Comparison of ENCODE assay signal across 1 cellular context in genomic region chr22:46990937-46991520, GRCh38.
TF ChIP-seq lines count a peak whose summit lies in the region.

No MANE protein-coding gene starts in this region.

TF ChIP-seq in H1, 55 proteins besides CTCF, POLR2A, EP300 and RAD21:
- TF ChIP-seq ATF3 (IDR thresholded peaks at IDR 0.05; ENCODE audit: insufficient read depth, low read depth, low read length) (no peak), CBX5 (IDR thresholded peaks at IDR 0.05; ENCODE audit: low read depth, low read length) (no peak), BCL11A (IDR thresholded peaks at IDR 0.05; ENCODE audit: low read depth in 2 of 2, low read length in 2 of 2) (no peak), JUN (IDR thresholded peaks at IDR 0.05; ENCODE audit: low read depth, low read length) (no peak), ASH2L (IDR thresholded peaks at IDR 0.05; ENCODE audit: low read length) (no peak), HDAC6 (IDR thresholded peaks at IDR 0.05; ENCODE audit: low read depth, low read length) (no peak)
